In genomic region chr3:15427182-15427880, GRCh38 we compare ENCODE assay signal across 1 cellular context.
TF ChIP-seq lines count a peak whose summit lies in the region.

EAF1 (plus strand) TSS chr3:15427598; CDS start chr3:15427780, 182 bp downstream.
METTL6 (minus strand) TSS chr3:15427544; CDS start chr3:15426511, 1,033 bp downstream.

TF ChIP-seq in HepG2, 621 proteins besides CTCF, POLR2A, EP300 and RAD21 (continued from another document and continues in another):
- 0 out of 2 replicates have a peak, but pooled peaks have one; percentile 24 for TF ChIP-seq KLF12 (CRISPR knock-in tag; IDR thresholded peaks at IDR 0.05; ENCODE audit: borderline replicate concordance)
- no peak for TF ChIP-seq SOX6 (IDR thresholded peaks at IDR 0.05)
- 0 out of 2 replicates have a peak, but pooled peaks have one; percentile 6 for TF ChIP-seq SOX6 (CRISPR knock-in tag; IDR thresholded peaks at IDR 0.05)
- TF ChIP-seq HMGXB4 (CRISPR knock-in tag; IDR thresholded peaks at IDR 0.05; ENCODE audit: borderline replicate concordance in 1 of 2, low read depth in 1 of 2), result peak; percentile 64 to 69
- TF ChIP-seq ZNF501 (CRISPR knock-in tag; IDR thresholded peaks at IDR 0.05), result peak; percentile 88
- peak; percentile 63 for TF ChIP-seq NRL (CRISPR knock-in tag; IDR thresholded peaks at IDR 0.05; ENCODE audit: borderline replicate concordance)
- TF ChIP-seq MEIS1 (CRISPR knock-in tag; IDR thresholded peaks at IDR 0.05; ENCODE audit: borderline replicate concordance), result no peak
- TF ChIP-seq U2AF1 (optimal IDR thresholded peaks at IDR 0.05; ENCODE audit: low read depth, low read length), result no peak
- TF ChIP-seq ZBTB4 (CRISPR knock-in tag; IDR thresholded peaks at IDR 0.05; ENCODE audit: borderline replicate concordance), result peak; percentile 20; the same call in 1 of the 2 replicates
- no peak for TF ChIP-seq PLRG1 (conservative IDR thresholded peaks at IDR 0.05)
- no peak for TF ChIP-seq CBX1 (IDR thresholded peaks at IDR 0.05; ENCODE audit: low read depth)
- TF ChIP-seq BRF2 (CRISPR knock-in tag; IDR thresholded peaks at IDR 0.05), result peak; percentile 37; the same call in 1 of the 2 replicates
- 0 out of 2 replicates have a peak, but pooled peaks have one; percentile 15 for TF ChIP-seq PREB (CRISPR knock-in tag; IDR thresholded peaks at IDR 0.05)
- no peak for TF ChIP-seq KLF11 (CRISPR knock-in tag; IDR thresholded peaks at IDR 0.05)
- no peak for TF ChIP-seq TRIM22 (IDR thresholded peaks at IDR 0.05)
- no peak for TF ChIP-seq ZNF329 (CRISPR knock-in tag; IDR thresholded peaks at IDR 0.05; ENCODE audit: low read depth)
- TF ChIP-seq ZNF891 (CRISPR knock-in tag; IDR thresholded peaks at IDR 0.05), result peak; percentile 76; the same call in 1 of the 2 replicates
- TF ChIP-seq ZNF121 (CRISPR knock-in tag; IDR thresholded peaks at IDR 0.05), result no peak
- no peak for TF ChIP-seq ZNF280D (CRISPR knock-in tag; IDR thresholded peaks at IDR 0.05)
- TF ChIP-seq ZNF264 (CRISPR knock-in tag; IDR thresholded peaks at IDR 0.05), result 0 out of 2 replicates have a peak, but pooled peaks have one; percentile 62
- TF ChIP-seq ZHX2 (IDR thresholded peaks at IDR 0.05; ENCODE audit: low read depth), result peak; percentile 41; the same call in 1 of the 2 replicates
- no peak for TF ChIP-seq ZHX2 (CRISPR knock-in tag; IDR thresholded peaks at IDR 0.05; ENCODE audit: borderline replicate concordance)
- no peak for TF ChIP-seq NFYB (CRISPR knock-in tag; IDR thresholded peaks at IDR 0.05)
- TF ChIP-seq UBTF (CRISPR knock-in tag; IDR thresholded peaks at IDR 0.05), result no peak
- TF ChIP-seq ETV6 (CRISPR knock-in tag; conservative IDR thresholded peaks at IDR 0.05), result no peak; the same call in 1 of the 2 replicates
- no peak for TF ChIP-seq ATF6 (CRISPR knock-in tag; conservative IDR thresholded peaks at IDR 0.05)
- 0 out of 2 replicates have a peak, but pooled peaks have one; percentile 48 for TF ChIP-seq ZNF850 (CRISPR knock-in tag; conservative IDR thresholded peaks at IDR 0.05)
- TF ChIP-seq ZBTB21 (CRISPR knock-in tag; IDR thresholded peaks at IDR 0.05), result no peak
- peak; percentile 71 for TF ChIP-seq RBM39 (IDR thresholded peaks at IDR 0.05; ENCODE audit: low read depth, low read length, poor library complexity, severe bottlenecking)
- TF ChIP-seq ZFAT (CRISPR knock-in tag; conservative IDR thresholded peaks at IDR 0.05), result no peak
- 0 out of 2 replicates have a peak, but pooled peaks have one; percentile 56 for TF ChIP-seq ZNF256 (CRISPR knock-in tag; conservative IDR thresholded peaks at IDR 0.05)
- TF ChIP-seq HOXA3 (CRISPR knock-in tag; IDR thresholded peaks at IDR 0.05), result peak; percentile 68
- peak; percentile 81; the same call in 1 of the 2 replicates for TF ChIP-seq MAF1 (CRISPR knock-in tag; IDR thresholded peaks at IDR 0.05; ENCODE audit: borderline replicate concordance)
- no peak for TF ChIP-seq ZFP41 (CRISPR knock-in tag; IDR thresholded peaks at IDR 0.05; ENCODE audit: borderline replicate concordance)
